Comparison of ENCODE assay signal across 11 cellular contexts in genomic region chr20:48751871-48752270, GRCh38.
DNase-seq lines count a peak whose midpoint lies in the region; ATAC-seq and TF ChIP-seq lines count a peak whose summit lies in the region.
"Had no signal": no experiment of that assay in that cellular context is flagged by ENCODE, and none has a peak within 500 bp of the region (broad histone marks: within the 10 kb centered on the region; RNA-seq: fewer than 3 reads in every experiment).

No MANE protein-coding gene starts in this region.

- H3K4me3 ChIP-seq in ectodermal cell (ENCODE audit: insufficient read depth, low read depth, low read length) (no peak overlapping the region), spleen (peak overlapping the region in 1 of 8 donors; percentile 56)

- peak overlapping the region; percentile 81 for H3K27ac Mint-ChIP-seq in activated T-cell treated with anti-CD3 and anti-CD28 coated beads, Interleukin-2, amount 50 U/mL, for 24 hours

- H3K27ac ChIP-seq in ectodermal cell (ENCODE audit: insufficient read depth, low read depth, low read length, poor library complexity, severe bottlenecking) (peak overlapping the region; percentile 12), spleen (peak overlapping the region; percentile 48 to 97 (median 84))

- TF ChIP-seq CTCF in spleen (IDR thresholded peaks at IDR 0.05 in 8 of 11, conservative IDR thresholded peaks at IDR 0.05 in 3 of 11) = no peak

- no peak for DNase-seq in activated T-cell treated with anti-CD3 and anti-CD28 coated beads, Interleukin-2, amount 50 U/mL, for 24 hours
- DNase-seq in activated T-cell treated with anti-CD3 and anti-CD28 coated beads for 4 hours (no peak), NCI-H69 (lab: John Stamatoyannopoulos, UW) (peak; percentile 17), spleen (no peak), NCI-H2081 treated with DMSO at 0.1 percent for 48 hours (lab: John Stamatoyannopoulos, UW) (no peak), mesenteric fat pad (ENCODE audit: low spot score) (no peak)
- DNase-seq: ACHN, activated gamma-delta T cell, NCI-H187 had no signal

- no peaks in the 10 kb centered on the region for H3K9me3 ChIP-seq in ectodermal cell (ENCODE audit: control insufficient read depth, low read length)
- H3K9me3 ChIP-seq in spleen = peaks cover 0 to 17% (median 8%) of the 10 kb centered on the region in 8 donors

- intact Hi-C loops in spleen (cut with DNase I; ENCODE audit: low total_unique reads) = loop anchor here (10.0 kb wide), 1 partner anchor 73 kb away; the partner anchor contains the start of gene PREX1

- H3K9me3 Mint-ChIP-seq in activated T-cell treated with anti-CD3 and anti-CD28 coated beads, Interleukin-2, amount 50 U/mL, for 24 hours = peaks cover 10% of the 10 kb centered on the region

- H3K4me3 Mint-ChIP-seq in activated T-cell treated with anti-CD3 and anti-CD28 coated beads, Interleukin-2, amount 50 U/mL, for 24 hours = peak overlapping the region; percentile 6

- peaks cover 14% of the 10 kb centered on the region for H3K4me1 ChIP-seq in ectodermal cell (ENCODE audit: control insufficient read depth, insufficient read depth, low read length)
- peaks cover 26 to 100% (median 81%) of the 10 kb centered on the region in 6 donors for H3K4me1 ChIP-seq in spleen

- H3K36me3 Mint-ChIP-seq in activated T-cell treated with anti-CD3 and anti-CD28 coated beads, Interleukin-2, amount 50 U/mL, for 24 hours (ENCODE audit: low read depth) = peaks cover 52% of the 10 kb centered on the region

- H3K27me3 Mint-ChIP-seq in activated T-cell treated with anti-CD3 and anti-CD28 coated beads, Interleukin-2, amount 50 U/mL, for 24 hours = no peaks in the 10 kb centered on the region

- H3K4me1 Mint-ChIP-seq in activated T-cell treated with anti-CD3 and anti-CD28 coated beads, Interleukin-2, amount 50 U/mL, for 24 hours (ENCODE audit: low read depth) = peaks cover 78% of the 10 kb centered on the region

- TF ChIP-seq POLR2A in spleen (IDR thresholded peaks at IDR 0.05) = no peak

- WGBS in ectodermal cell, 2 experiments = 66 to 67% methylated on average over 4 of the region's 4 CpGs
- 50 to 67% (median 62%) methylated on average over 4 of the region's 4 CpGs for WGBS in spleen, 5 donors

- ATAC-seq in GM19452 (IDR thresholded peaks at IDR 0.05; ENCODE audit: unreplicated experiment) = no peak

- H3K36me3 ChIP-seq in ectodermal cell (ENCODE audit: control insufficient read depth, insufficient read depth, low read length) = no peaks in the 10 kb centered on the region
- peaks cover 0 to 48% (median 4%) of the 10 kb centered on the region in 6 donors for H3K36me3 ChIP-seq in spleen

- H3K27me3 ChIP-seq in ectodermal cell (ENCODE audit: control insufficient read depth, insufficient read depth, low read length, poor library complexity, severe bottlenecking) (peaks cover 52% of the 10 kb centered on the region), spleen (replicated peaks in 1 of 7) (no peaks in the 10 kb centered on the region)
